In the genomic region with DNA sequence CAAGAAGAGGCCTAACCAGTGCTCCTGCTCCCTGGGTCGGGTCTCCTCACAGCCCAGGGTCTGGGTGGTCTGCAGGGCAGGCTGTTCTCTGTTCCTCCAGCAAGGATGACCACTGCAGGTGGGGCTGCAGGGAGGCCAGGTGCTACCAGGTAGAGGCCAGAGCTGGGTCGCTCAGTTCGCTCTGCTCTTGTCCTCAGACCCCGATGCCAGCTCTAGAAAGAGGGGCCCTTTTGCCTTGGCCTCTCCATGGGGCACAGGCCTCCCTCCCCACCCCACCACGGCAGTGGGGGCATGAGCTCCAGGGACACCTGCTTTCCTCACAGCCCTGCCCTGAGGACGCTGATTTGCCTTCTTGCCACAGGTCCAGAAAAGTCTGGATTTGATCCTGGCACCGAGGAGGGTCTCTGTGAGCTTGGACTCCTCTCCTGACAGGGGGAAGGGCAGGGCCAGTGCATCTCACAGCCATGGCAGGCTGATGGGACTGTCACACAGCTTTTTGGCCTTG, we compare ENCODE assay signal across 19 cellular contexts.
"Had no signal": no experiment of that assay in that cellular context is flagged by ENCODE, and none has a peak within 500 bp of the region (broad histone marks: within the 10 kb centered on the region; RNA-seq: fewer than 3 reads in every experiment).

No MANE protein-coding gene starts in this region.

- H3K27ac Mint-ChIP-seq: naive thymus-derived CD8-positive, alpha-beta T cell; progenitor cell of endocrine pancreas; stimulated activated naive CD8-positive, alpha-beta T cell treated with anti-CD3 and anti-CD28 coated beads, Interleukin-15, Interleukin-2, amounts not matched to agents 100 ng/mL and 50 ng/mL, for 24 hours had no signal

- H3K9me3 Mint-ChIP-seq: central memory CD8-positive, alpha-beta T cell; naive thymus-derived CD8-positive, alpha-beta T cell; stimulated activated naive CD8-positive, alpha-beta T cell treated with anti-CD3 and anti-CD28 coated beads, Interleukin-15, Interleukin-2, amounts not matched to agents 100 ng/mL and 50 ng/mL, for 24 hours had no signal

- H3K36me3 Mint-ChIP-seq: naive thymus-derived CD8-positive, alpha-beta T cell; neural progenitor cell had no signal

- ATAC-seq: foreskin keratinocyte; left colon; left ventricle myocardium superior; mucosa of descending colon; naive thymus-derived CD8-positive, alpha-beta T cell; pancreas had no signal

- H3K27ac ChIP-seq: foreskin keratinocyte, hepatocyte, neural progenitor cell, pancreas had no signal

- H3K4me1 ChIP-seq: foreskin keratinocyte, neural progenitor cell, pancreas had no signal

- H3K36me3 ChIP-seq: neural progenitor cell, pancreas had no signal

- H3K4me3 ChIP-seq: hepatocyte, lung, mucosa of descending colon, neural progenitor cell, pancreas had no signal

- DNase-seq: erythroblast; foreskin keratinocyte; left colon; left ventricle myocardium superior; mucosa of descending colon; nucleus accumbens; pancreas; right cardiac atrium; small intestine; stimulated activated CD4-positive, alpha-beta T cell treated with anti-CD3 and anti-CD28 coated beads, Interleukin-2, amount 100 ng/mL, for 48 hours; substantia nigra; trophoblast cell had no signal

- H3K9me3 ChIP-seq: mucosa of descending colon, pancreas had no signal

- H3K9ac ChIP-seq: neural progenitor cell had no signal

- H3K4me2 ChIP-seq: hepatocyte, neural progenitor cell had no signal

- H3K27me3 ChIP-seq: foreskin keratinocyte, neural progenitor cell, pancreas had no signal

- H3K4me3 Mint-ChIP-seq: central memory CD8-positive, alpha-beta T cell; naive thymus-derived CD8-positive, alpha-beta T cell; neural progenitor cell; stimulated activated naive CD8-positive, alpha-beta T cell treated with anti-CD3 and anti-CD28 coated beads, Interleukin-15, Interleukin-2, amounts not matched to agents 100 ng/mL and 50 ng/mL, for 24 hours had no signal

- H3K4me1 Mint-ChIP-seq: central memory CD8-positive, alpha-beta T cell had no signal
